ENCODE assay signal across 11 cellular contexts in the genomic region with DNA sequence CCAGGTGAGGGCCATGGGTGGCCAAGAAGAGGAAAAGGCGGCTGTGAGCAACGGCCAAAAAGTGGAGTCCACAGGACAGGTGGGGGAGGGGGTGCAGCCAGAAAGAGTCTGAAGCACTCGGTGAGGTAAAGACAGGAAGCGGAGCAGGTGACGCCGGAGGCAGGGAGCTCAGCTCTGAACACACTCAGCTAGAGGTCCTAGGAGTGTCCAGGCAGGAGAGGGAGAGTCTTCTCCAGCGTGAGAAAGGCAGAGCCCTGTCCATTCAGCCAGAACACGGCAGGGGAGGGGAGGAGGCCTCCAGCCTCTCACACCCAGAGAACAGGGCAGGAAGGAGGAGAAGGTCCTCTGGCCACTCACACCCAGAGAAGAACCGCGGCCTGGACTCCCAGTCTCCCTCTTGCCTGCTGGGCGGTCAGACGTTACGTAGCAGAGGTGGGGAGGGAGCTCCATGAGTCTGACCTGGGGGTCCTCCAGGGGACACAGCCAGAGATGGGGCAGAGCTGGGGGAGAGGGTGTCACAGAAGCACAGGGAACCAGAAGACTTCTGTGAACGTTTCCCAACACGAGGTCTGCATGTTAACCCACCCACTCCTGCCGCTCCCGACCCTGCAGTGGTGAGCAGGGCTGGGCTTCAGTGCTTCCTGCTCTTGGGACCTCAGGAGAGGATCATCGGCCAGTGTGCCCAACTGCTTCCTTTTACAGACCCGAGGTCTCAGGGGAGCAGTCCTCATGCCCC.
DNase-seq lines count a peak whose midpoint lies in the region; TF ChIP-seq lines count a peak whose summit lies in the region.
"Had no signal": no experiment of that assay in that cellular context is flagged by ENCODE, and none has a peak within 500 bp of the region (broad histone marks: within the 10 kb centered on the region; RNA-seq: fewer than 3 reads in every experiment).

No MANE protein-coding gene starts in this region.

- no peak overlapping the region for H3K4me3 ChIP-seq in HL-60 (replicated peaks; ENCODE audit: insufficient read depth, low read length)
- no peak overlapping the region for H3K4me3 ChIP-seq in right atrium auricular region

- no peak overlapping the region for H3K4me3 Mint-ChIP-seq in Calu3 (ENCODE audit: low read depth, unreplicated experiment)
- H3K4me3 Mint-ChIP-seq: activated naive CD4-positive, alpha-beta T cell treated with anti-CD3 and anti-CD28 coated beads for 36 hours had no signal

- no peaks in the 10 kb centered on the region for H3K9me3 ChIP-seq in right atrium auricular region

- no peaks in the 10 kb centered on the region for H3K4me1 Mint-ChIP-seq in Calu3 (ENCODE audit: low read depth, unreplicated experiment)

- no peak for DNase-seq in HL-60 (ENCODE audit: low read depth in 1 of 2, low spot score in 1 of 2)
- no peak for DNase-seq in right atrium auricular region (ENCODE audit: low spot score)
- DNase-seq in substantia nigra (lab: John Stamatoyannopoulos, UW), result no peak
- DNase-seq in Calu3, result no peak
- DNase-seq in activated effector memory CD4-positive, alpha-beta T cell treated with Interleukin-2 at 50 U/mL for 16 hours, result no peak
- DNase-seq in NCI-H226, result no peak
- DNase-seq in SKM-1 (lab: John Stamatoyannopoulos, UW; ENCODE audit: unreplicated experiment), result no peak
- DNase-seq: activated naive CD4-positive, alpha-beta T cell treated with anti-CD3 and anti-CD28 coated beads for 36 hours; NCI-H1105 treated with DMSO at 0.1 percent for 48 hours; SIG-M5 had no signal

- peaks cover 24% of the 10 kb centered on the region for H3K36me3 Mint-ChIP-seq in Calu3 (ENCODE audit: insufficient read depth, unreplicated experiment)

- no peaks in the 10 kb centered on the region for H3K9me3 Mint-ChIP-seq in Calu3 (ENCODE audit: low read depth, unreplicated experiment)
- H3K9me3 Mint-ChIP-seq: activated naive CD4-positive, alpha-beta T cell treated with anti-CD3 and anti-CD28 coated beads for 36 hours had no signal

- BruUV-seq in Calu3 (replicated peaks; lab: Mats Ljungman, UMichigan), result no TSS peak

- TF ChIP-seq CTCF in HL-60 (IDR thresholded peaks at IDR 0.05; ENCODE audit: insufficient read depth, low read length), result no peak
- no peak for TF ChIP-seq CTCF in right atrium auricular region (IDR thresholded peaks at IDR 0.05)
- TF ChIP-seq CTCF in Calu3 (IDR thresholded peaks at IDR 0.05; ENCODE audit: unreplicated experiment), result no peak

- H3K27me3 Mint-ChIP-seq in Calu3 (ENCODE audit: unreplicated experiment), result no peaks in the 10 kb centered on the region

- CTCF ChIA-PET in Calu3 (lab: Charles Lee), result no interaction called here

- H3K27ac ChIP-seq in HL-60 (replicated peaks), result peak overlapping the region; percentile 58
- peak overlapping the region; percentile 60 for H3K27ac ChIP-seq in angular gyrus (ENCODE audit: low read depth, low read length)
- H3K27ac ChIP-seq in right atrium auricular region, result peak overlapping the region; percentile 82 to 86
- H3K27ac ChIP-seq in substantia nigra (ENCODE audit: low read depth, low read length, poor library complexity, severe bottlenecking), result peak overlapping the region; percentile 31

- H3K36me3 ChIP-seq in right atrium auricular region, result peaks cover 47% of the 10 kb centered on the region

- intact Hi-C loops in Calu3 (cut with micrococcal nuclease; ENCODE audit: unreplicated experiment), result no loop called here

- no peak overlapping the region for H3K27ac Mint-ChIP-seq in Calu3 (ENCODE audit: unreplicated experiment)
- H3K27ac Mint-ChIP-seq: activated naive CD4-positive, alpha-beta T cell treated with anti-CD3 and anti-CD28 coated beads for 36 hours had no signal

- peaks cover 0 to 41% of the 10 kb centered on the region in 2 donors for H3K4me1 ChIP-seq in right atrium auricular region

- H3K27me3 ChIP-seq in HL-60 (ENCODE audit: insufficient read depth, poor library complexity, severe bottlenecking) (no peaks in the 10 kb centered on the region), right atrium auricular region (no peaks in the 10 kb centered on the region)

Comparison
In these comparisons a context has a peak if more than half of its experiments do, and no peak if none do; other contexts are left out.
1. H3K27ac ChIP-seq: peak in every context shown above with its lines; median percentile 84 in right atrium auricular region; 60 in angular gyrus; 58 in HL-60; 31 in substantia nigra.